In genomic region chr14:23483216-23483854, GRCh38 we compare ENCODE assay signal across 8 cellular contexts. TPM values are rescaled to one million over a fixed set of nuclear protein-coding genes. Genes with fewer than 3 reads are reported as not detected.
DNase-seq lines count a peak whose midpoint lies in the region; ATAC-seq and TF ChIP-seq lines count a peak whose summit lies in the region.

No MANE protein-coding gene starts in this region.

- no peak for TF ChIP-seq POLR2A in thyroid gland (IDR thresholded peaks at IDR 0.05)

- H3K23ac ChIP-seq in mesendoderm (ENCODE audit: low read length), result no peak overlapping the region

- peak overlapping the region; percentile 47 for H3K9ac ChIP-seq in mesendoderm (ENCODE audit: low read length)

- H3K4me1 ChIP-seq in cardiac muscle cell (ENCODE audit: low read depth) (no peaks in the 10 kb centered on the region), mesendoderm (ENCODE audit: control insufficient read depth, low read depth, low read length) (peaks cover 10% of the 10 kb centered on the region), thyroid gland (no peaks in the 10 kb centered on the region)

- peak; percentile 37 to 64 for DNase-seq in cardiac muscle cell (ENCODE audit: low read depth in 1 of 2, low spot score in 1 of 2)
- no peak for DNase-seq in left ventricle myocardium superior
- peak; percentile 83 for DNase-seq in NCI-H146 (lab: John Stamatoyannopoulos, UW)
- peak; percentile 79 for DNase-seq in mesendoderm
- no peak for DNase-seq in activated T-helper 1 cell treated with anti-CD3 and anti-CD28 coated beads, Interleukin-12 subunit alpha, Interleukin-12 subunit beta, Interleukin-2, Interleukin-4 antibody, amounts not matched to agents 30 ng/mL and 10 ng/mL and 1 ng/mL, durations not matched to agents 14 hours and 24 hours and 36 hours (ENCODE audit: low spot score)
- DNase-seq in thyroid gland, result no peak

- H3K9me3 ChIP-seq in cardiac muscle cell (ENCODE audit: low read depth) (no peaks in the 10 kb centered on the region), thyroid gland (no peaks in the 10 kb centered on the region)

- H3K79me1 ChIP-seq in mesendoderm (ENCODE audit: low read length), result no peaks in the 10 kb centered on the region

- no peak overlapping the region for H3K4me3 ChIP-seq in cardiac muscle cell
- H3K4me3 ChIP-seq in mesendoderm (ENCODE audit: low read length), result no peak overlapping the region
- H3K4me3 ChIP-seq in thyroid gland (replicated peaks in 1 of 3), result no peak overlapping the region

- no peak overlapping the region for H3K18ac ChIP-seq in mesendoderm (ENCODE audit: low read length)

- H4K5ac ChIP-seq in mesendoderm (ENCODE audit: low read length), result no peak overlapping the region

- no peaks in the 10 kb centered on the region for H3K27me3 Mint-ChIP-seq in activated T-helper 1 cell treated with anti-CD3 and anti-CD28 coated beads, Interleukin-12 subunit alpha, Interleukin-12 subunit beta, Interleukin-2, Interleukin-4 antibody, amounts not matched to agents 30 ng/mL and 10 ng/mL and 1 ng/mL, durations not matched to agents 14 hours and 24 hours and 36 hours (ENCODE audit: insufficient read depth)

- no peak overlapping the region for H4K8ac ChIP-seq in mesendoderm (ENCODE audit: low read depth, low read length)

- H3K56ac ChIP-seq in mesendoderm (ENCODE audit: low read length), result peak overlapping the region; percentile 63

- H3K9me3 Mint-ChIP-seq in activated T-helper 1 cell treated with anti-CD3 and anti-CD28 coated beads, Interleukin-12 subunit alpha, Interleukin-12 subunit beta, Interleukin-2, Interleukin-4 antibody, amounts not matched to agents 30 ng/mL and 10 ng/mL and 1 ng/mL, durations not matched to agents 14 hours and 24 hours and 36 hours, result no peaks in the 10 kb centered on the region

- no peak overlapping the region for H3K27ac Mint-ChIP-seq in activated T-helper 1 cell treated with anti-CD3 and anti-CD28 coated beads, Interleukin-12 subunit alpha, Interleukin-12 subunit beta, Interleukin-2, Interleukin-4 antibody, amounts not matched to agents 30 ng/mL and 10 ng/mL and 1 ng/mL, durations not matched to agents 14 hours and 24 hours and 36 hours

- H2BK5ac ChIP-seq in mesendoderm (ENCODE audit: low read length), result no peak overlapping the region

- H2BK120ac ChIP-seq in mesendoderm (ENCODE audit: low read depth, low read length), result no peak overlapping the region

- H3K4me2 ChIP-seq in mesendoderm (ENCODE audit: low read length), result no peak overlapping the region

- H3K36me3 Mint-ChIP-seq in activated T-helper 1 cell treated with anti-CD3 and anti-CD28 coated beads, Interleukin-12 subunit alpha, Interleukin-12 subunit beta, Interleukin-2, Interleukin-4 antibody, amounts not matched to agents 30 ng/mL and 10 ng/mL and 1 ng/mL, durations not matched to agents 14 hours and 24 hours and 36 hours (ENCODE audit: low read depth), result peaks cover 10% of the 10 kb centered on the region

- H3K4me1 Mint-ChIP-seq in activated T-helper 1 cell treated with anti-CD3 and anti-CD28 coated beads, Interleukin-12 subunit alpha, Interleukin-12 subunit beta, Interleukin-2, Interleukin-4 antibody, amounts not matched to agents 30 ng/mL and 10 ng/mL and 1 ng/mL, durations not matched to agents 14 hours and 24 hours and 36 hours (ENCODE audit: low read depth), result no peaks in the 10 kb centered on the region

- H3K4me3 Mint-ChIP-seq in activated T-helper 1 cell treated with anti-CD3 and anti-CD28 coated beads, Interleukin-12 subunit alpha, Interleukin-12 subunit beta, Interleukin-2, Interleukin-4 antibody, amounts not matched to agents 30 ng/mL and 10 ng/mL and 1 ng/mL, durations not matched to agents 14 hours and 24 hours and 36 hours, result no peak overlapping the region

- H3K36me3 ChIP-seq in cardiac muscle cell (no peaks in the 10 kb centered on the region), mesendoderm (ENCODE audit: control insufficient read depth, insufficient read depth, low read length) (no peaks in the 10 kb centered on the region), thyroid gland (peaks cover 0 to 6% of the 10 kb centered on the region in 2 donors)

- ATAC-seq in left ventricle myocardium superior (no peak), HG03196 (IDR thresholded peaks at IDR 0.05; ENCODE audit: unreplicated experiment) (no peak)

- no peaks in the 10 kb centered on the region for H3K27me3 ChIP-seq in cardiac muscle cell
- H3K27me3 ChIP-seq in mesendoderm (ENCODE audit: insufficient read depth, low read length, poor library complexity), result no peaks in the 10 kb centered on the region
- H3K27me3 ChIP-seq in thyroid gland, result no peaks in the 10 kb centered on the region

- no peak overlapping the region for H2BK15ac ChIP-seq in mesendoderm (replicated peaks; ENCODE audit: low read depth)

- H2AK5ac ChIP-seq in mesendoderm (ENCODE audit: low read length), result no peak overlapping the region

- no peaks in the 10 kb centered on the region for H3K79me2 ChIP-seq in mesendoderm (ENCODE audit: control insufficient read depth, insufficient read depth, low read length)

- WGBS in mesendoderm (ENCODE audit: extremely low coverage, insufficient coverage, low lambda C conversion rate), result no CpG with 5 or more reads among the region's 9 CpGs
- 52 to 55% methylated on average over 9 of the region's 9 CpGs for WGBS in thyroid gland, 2 donors

- TF ChIP-seq CTCF in cardiac muscle cell (IDR thresholded peaks at IDR 0.05; ENCODE audit: low read depth, low read length), result peak; percentile 56
- no peak for TF ChIP-seq CTCF in thyroid gland (IDR thresholded peaks at IDR 0.05)

- H3K4ac ChIP-seq in mesendoderm (ENCODE audit: low read depth, low read length), result no peak overlapping the region

- intact Hi-C loops in left ventricle myocardium superior (cut with micrococcal nuclease), result no loop called here
- intact Hi-C loops in activated T-helper 1 cell treated with anti-CD3 and anti-CD28 coated beads, Interleukin-12 subunit alpha, Interleukin-12 subunit beta, Interleukin-2, Interleukin-4 antibody, amounts not matched to agents 30 ng/mL and 10 ng/mL and 1 ng/mL, durations not matched to agents 14 hours and 24 hours and 36 hours (cut with micrococcal nuclease), result no loop called here
- intact Hi-C loops in thyroid gland (cut with DNase I), result no loop called here

- H3K27ac ChIP-seq in cardiac muscle cell (no peak overlapping the region), angular gyrus (ENCODE audit: low read depth, low read length) (peak overlapping the region; percentile 72), mesendoderm (ENCODE audit: low read depth, low read length) (no peak overlapping the region), thyroid gland (no peak overlapping the region)

RNA-seq across cellular contexts. Expression of gene NGDN, which starts 13.8 kb away (rescaled TPM):
- total RNA-seq in cardiac muscle cell (35.6 and 43.3 TPM in 2 replicates), left ventricle myocardium superior (18.6 TPM), thyroid gland (10 to 100 TPM; 31.3 to 51.1 (median 39.7) TPM)
- 66.9 and 80.3 TPM in 2 replicates for polyA plus RNA-seq in cardiac muscle cell
- polyA plus RNA-seq in mesendoderm (2013, experiment 1 of 2), result 101 TPM
- polyA plus RNA-seq in mesendoderm (2013, experiment 2 of 2), result 100 TPM
- 80.1 and 84.5 TPM in 2 replicates for total RNA-seq in activated T-helper 1 cell treated with anti-CD3 and anti-CD28 coated beads, Interleukin-12 subunit alpha, Interleukin-12 subunit beta, Interleukin-2, Interleukin-4 antibody, amounts not matched to agents 30 ng/mL and 10 ng/mL and 1 ng/mL, durations not matched to agents 14 hours and 24 hours and 36 hours

RNA-seq across cellular contexts. Expression of gene MYH7, which starts 47.9 kb away (rescaled TPM):
- 82.8 and 134 TPM in 2 replicates for total RNA-seq in cardiac muscle cell
- 66.2 and 117 TPM in 2 replicates for polyA plus RNA-seq in cardiac muscle cell
- 12,717 TPM for total RNA-seq in left ventricle myocardium superior
- polyA plus RNA-seq in mesendoderm (2013, experiment 1 of 2), result not detected
- polyA plus RNA-seq in mesendoderm (2013, experiment 2 of 2), result not detected
- total RNA-seq in activated T-helper 1 cell treated with anti-CD3 and anti-CD28 coated beads, Interleukin-12 subunit alpha, Interleukin-12 subunit beta, Interleukin-2, Interleukin-4 antibody, amounts not matched to agents 30 ng/mL and 10 ng/mL and 1 ng/mL, durations not matched to agents 14 hours and 24 hours and 36 hours, result 0.05 TPM in 2 replicates
- under 1 TPM in 1 of 4 donors, not detected in 3; 0.27 TPM for total RNA-seq in thyroid gland

Comparison
In these comparisons a context has a peak if more than half of its experiments do, and no peak if none do; other contexts are left out.
1. DNase-seq: peak in cardiac muscle cell (2 of 2), NCI-H146 (single experiment) and mesendoderm (single experiment); none in left ventricle myocardium superior (single experiment), activated T-helper 1 cell treated with anti-CD3 and anti-CD28 coated beads, Interleukin-12 subunit alpha, Interleukin-12 subunit beta, Interleukin-2, Interleukin-4 antibody, amounts not matched to agents 30 ng/mL and 10 ng/mL and 1 ng/mL, durations not matched to agents 14 hours and 24 hours and 36 hours (single experiment) and thyroid gland (0 of 2).
2. RNA of gene MYH7, which starts 47.9 kb away (total RNA-seq): 12,717 TPM in left ventricle myocardium superior (single experiment); 82.8 to 134 TPM in cardiac muscle cell, 0.05 TPM in activated T-helper 1 cell treated with anti-CD3 and anti-CD28 coated beads, Interleukin-12 subunit alpha, Interleukin-12 subunit beta, Interleukin-2, Interleukin-4 antibody, amounts not matched to agents 30 ng/mL and 10 ng/mL and 1 ng/mL, durations not matched to agents 14 hours and 24 hours and 36 hours and 0.27 TPM in thyroid gland; every median in the first group is over 10 times any median in the second.